ENCODE assay signal across 1 cellular context in the genomic region with DNA sequence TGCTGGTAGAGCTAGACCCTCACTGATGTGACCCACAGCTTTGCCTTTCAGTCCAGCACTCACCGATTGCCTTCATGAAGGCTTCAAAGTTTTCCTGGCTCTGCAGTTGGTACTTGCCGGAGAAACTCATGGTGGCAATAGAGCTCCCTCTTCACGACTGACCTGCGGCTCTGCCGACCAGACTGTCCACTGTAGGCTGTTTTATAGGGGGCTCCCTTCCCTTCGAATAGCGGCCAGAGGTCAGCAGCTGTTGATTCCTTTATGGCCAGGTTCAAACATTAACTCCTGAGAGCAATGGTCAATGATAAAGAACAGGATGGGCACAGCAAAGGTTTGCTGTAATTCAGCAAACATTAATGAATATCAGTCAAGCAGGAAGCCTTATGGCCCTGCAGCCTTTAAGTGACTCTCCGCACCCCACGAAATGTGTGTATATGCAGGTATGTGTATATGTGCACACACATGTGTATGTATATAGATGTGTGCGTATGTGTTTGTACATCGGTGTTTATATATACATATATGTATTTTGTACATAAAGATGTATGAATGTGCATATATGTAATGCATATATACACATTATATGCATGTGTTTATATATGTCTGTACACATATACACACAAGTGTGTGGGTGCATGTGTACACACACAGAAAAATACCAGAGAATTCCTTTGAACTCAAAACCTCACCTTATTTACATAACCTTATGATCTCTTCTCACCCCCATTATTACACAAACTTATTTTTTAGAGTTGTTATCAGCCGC.
TF ChIP-seq lines count a peak whose summit lies in the region.

Gene FABP1 (minus strand): TSS at position 175 of the 766 bp plus-strand sequence. CDS start 45 bp downstream, at position 130.

TF ChIP-seq in HepG2, 621 proteins besides CTCF, POLR2A, EP300 and RAD21 (continued from another document and continues in another):
- TF ChIP-seq, protein P1, sequence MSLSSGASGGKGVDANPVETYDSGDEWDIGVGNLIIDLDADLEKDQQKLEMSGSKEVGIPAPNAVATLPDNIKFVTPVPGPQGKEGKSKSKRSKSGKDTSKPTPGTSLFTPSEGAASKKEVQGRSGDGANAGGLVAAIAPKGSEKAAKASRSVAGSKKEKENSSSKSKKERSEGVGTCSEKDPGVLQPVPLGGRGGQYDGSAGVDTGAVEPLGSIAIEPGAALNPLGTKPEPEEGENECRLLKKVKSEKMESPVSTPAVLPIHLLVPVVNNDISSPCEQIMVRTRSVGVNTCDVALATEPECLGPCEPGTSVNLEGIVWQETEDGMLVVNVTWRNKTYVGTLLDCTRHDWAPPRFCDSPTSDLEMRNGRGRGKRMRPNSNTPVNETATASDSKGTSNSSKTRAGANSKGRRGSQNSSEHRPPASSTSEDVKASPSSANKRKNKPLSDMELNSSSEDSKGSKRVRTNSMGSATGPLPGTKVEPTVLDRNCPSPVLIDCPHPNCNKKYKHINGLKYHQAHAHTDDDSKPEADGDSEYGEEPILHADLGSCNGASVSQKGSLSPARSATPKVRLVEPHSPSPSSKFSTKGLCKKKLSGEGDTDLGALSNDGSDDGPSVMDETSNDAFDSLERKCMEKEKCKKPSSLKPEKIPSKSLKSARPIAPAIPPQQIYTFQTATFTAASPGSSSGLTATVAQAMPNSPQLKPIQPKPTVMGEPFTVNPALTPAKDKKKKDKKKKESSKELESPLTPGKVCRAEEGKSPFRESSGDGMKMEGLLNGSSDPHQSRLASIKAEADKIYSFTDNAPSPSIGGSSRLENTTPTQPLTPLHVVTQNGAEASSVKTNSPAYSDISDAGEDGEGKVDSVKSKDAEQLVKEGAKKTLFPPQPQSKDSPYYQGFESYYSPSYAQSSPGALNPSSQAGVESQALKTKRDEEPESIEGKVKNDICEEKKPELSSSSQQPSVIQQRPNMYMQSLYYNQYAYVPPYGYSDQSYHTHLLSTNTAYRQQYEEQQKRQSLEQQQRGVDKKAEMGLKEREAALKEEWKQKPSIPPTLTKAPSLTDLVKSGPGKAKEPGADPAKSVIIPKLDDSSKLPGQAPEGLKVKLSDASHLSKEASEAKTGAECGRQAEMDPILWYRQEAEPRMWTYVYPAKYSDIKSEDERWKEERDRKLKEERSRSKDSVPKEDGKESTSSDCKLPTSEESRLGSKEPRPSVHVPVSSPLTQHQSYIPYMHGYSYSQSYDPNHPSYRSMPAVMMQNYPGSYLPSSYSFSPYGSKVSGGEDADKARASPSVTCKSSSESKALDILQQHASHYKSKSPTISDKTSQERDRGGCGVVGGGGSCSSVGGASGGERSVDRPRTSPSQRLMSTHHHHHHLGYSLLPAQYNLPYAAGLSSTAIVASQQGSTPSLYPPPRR (CRISPR knock-in tag; IDR thresholded peaks at IDR 0.05; ENCODE audit: borderline replicate concordance) = peak; percentile 84
- TF ChIP-seq CHCHD3 (CRISPR knock-in tag; IDR thresholded peaks at IDR 0.05) (peak; percentile 80; the same call in 1 of the 2 replicates), ZNF280B (CRISPR knock-in tag; IDR thresholded peaks at IDR 0.05; ENCODE audit: borderline replicate concordance) (no peak; the same call in 1 of the 2 replicates), SNAPC4 (CRISPR knock-in tag; IDR thresholded peaks at IDR 0.05) (peak; percentile 89; the same call in 1 of the 2 replicates), ELK4 (CRISPR knock-in tag; IDR thresholded peaks at IDR 0.05; ENCODE audit: borderline replicate concordance) (no peak), ZFP62 (CRISPR knock-in tag; IDR thresholded peaks at IDR 0.05) (no peak), GPBP1L1 (CRISPR knock-in tag; IDR thresholded peaks at IDR 0.05) (no peak), ZNF766 (CRISPR knock-in tag; IDR thresholded peaks at IDR 0.05; ENCODE audit: borderline replicate concordance) (0 out of 2 replicates have a peak, but pooled peaks have one; percentile 21), ZNF850 (CRISPR knock-in tag; conservative IDR thresholded peaks at IDR 0.05) (peak; percentile 74; the same call in 1 of the 2 replicates), ATF4 (CRISPR knock-in tag; IDR thresholded peaks at IDR 0.05) (peak; percentile 8 to 77; a peak in 2 of 4 replicates), ZC3H13 (CRISPR knock-in tag; IDR thresholded peaks at IDR 0.05) (peak; percentile 94), ZFX (CRISPR knock-in tag; IDR thresholded peaks at IDR 0.05; ENCODE audit: low read depth) (peak; percentile 49; the same call in 1 of the 2 replicates), MIER3 (CRISPR knock-in tag; IDR thresholded peaks at IDR 0.05; ENCODE audit: borderline replicate concordance) (peak; percentile 84; the same call in 1 of the 2 replicates), NFE2 (CRISPR knock-in tag; IDR thresholded peaks at IDR 0.05) (no peak), ZNF121 (CRISPR knock-in tag; IDR thresholded peaks at IDR 0.05) (peak; percentile 57; the same call in 1 of the 2 replicates), ZNF569 (CRISPR knock-in tag; IDR thresholded peaks at IDR 0.05; ENCODE audit: borderline replicate concordance) (peak; percentile 40; the same call in 1 of the 2 replicates), DR1 (CRISPR knock-in tag; IDR thresholded peaks at IDR 0.05) (peak; percentile 98), ZNF431 (CRISPR knock-in tag; IDR thresholded peaks at IDR 0.05; ENCODE audit: borderline replicate concordance, low read depth) (peak; percentile 13; the same call in 1 of the 2 replicates), MAFK (conservative IDR thresholded peaks at IDR 0.05 in 1 of 2, IDR thresholded peaks at IDR 0.05 in 1 of 2; ENCODE audit: low read length in 2 of 2) (no peak), NBN (conservative IDR thresholded peaks at IDR 0.05) (no peak), SIX4 (CRISPR knock-in tag; IDR thresholded peaks at IDR 0.05) (peak; percentile 39), ATAD3A (CRISPR knock-in tag; IDR thresholded peaks at IDR 0.05) (no peak), ZNF768 (CRISPR knock-in tag; IDR thresholded peaks at IDR 0.05) (peak; percentile 48; the same call in 1 of the 2 replicates), HDAC1 (CRISPR knock-in tag; IDR thresholded peaks at IDR 0.05) (peak; percentile 97), KLF13 (CRISPR knock-in tag; IDR thresholded peaks at IDR 0.05) (0 out of 2 replicates have a peak, but pooled peaks have one; percentile 71), ZNF547 (CRISPR knock-in tag; IDR thresholded peaks at IDR 0.05) (peak; percentile 74; the same call in 1 of the 2 replicates), ZNF670 (CRISPR knock-in tag; IDR thresholded peaks at IDR 0.05; ENCODE audit: borderline replicate concordance) (peak; percentile 98), ZNF331 (CRISPR knock-in tag; IDR thresholded peaks at IDR 0.05) (peak; percentile 96), ETV5 (CRISPR knock-in tag; IDR thresholded peaks at IDR 0.05; ENCODE audit: borderline replicate concordance) (peak; percentile 78; the same call in 1 of the 2 replicates)
- TF ChIP-seq, protein P2, sequence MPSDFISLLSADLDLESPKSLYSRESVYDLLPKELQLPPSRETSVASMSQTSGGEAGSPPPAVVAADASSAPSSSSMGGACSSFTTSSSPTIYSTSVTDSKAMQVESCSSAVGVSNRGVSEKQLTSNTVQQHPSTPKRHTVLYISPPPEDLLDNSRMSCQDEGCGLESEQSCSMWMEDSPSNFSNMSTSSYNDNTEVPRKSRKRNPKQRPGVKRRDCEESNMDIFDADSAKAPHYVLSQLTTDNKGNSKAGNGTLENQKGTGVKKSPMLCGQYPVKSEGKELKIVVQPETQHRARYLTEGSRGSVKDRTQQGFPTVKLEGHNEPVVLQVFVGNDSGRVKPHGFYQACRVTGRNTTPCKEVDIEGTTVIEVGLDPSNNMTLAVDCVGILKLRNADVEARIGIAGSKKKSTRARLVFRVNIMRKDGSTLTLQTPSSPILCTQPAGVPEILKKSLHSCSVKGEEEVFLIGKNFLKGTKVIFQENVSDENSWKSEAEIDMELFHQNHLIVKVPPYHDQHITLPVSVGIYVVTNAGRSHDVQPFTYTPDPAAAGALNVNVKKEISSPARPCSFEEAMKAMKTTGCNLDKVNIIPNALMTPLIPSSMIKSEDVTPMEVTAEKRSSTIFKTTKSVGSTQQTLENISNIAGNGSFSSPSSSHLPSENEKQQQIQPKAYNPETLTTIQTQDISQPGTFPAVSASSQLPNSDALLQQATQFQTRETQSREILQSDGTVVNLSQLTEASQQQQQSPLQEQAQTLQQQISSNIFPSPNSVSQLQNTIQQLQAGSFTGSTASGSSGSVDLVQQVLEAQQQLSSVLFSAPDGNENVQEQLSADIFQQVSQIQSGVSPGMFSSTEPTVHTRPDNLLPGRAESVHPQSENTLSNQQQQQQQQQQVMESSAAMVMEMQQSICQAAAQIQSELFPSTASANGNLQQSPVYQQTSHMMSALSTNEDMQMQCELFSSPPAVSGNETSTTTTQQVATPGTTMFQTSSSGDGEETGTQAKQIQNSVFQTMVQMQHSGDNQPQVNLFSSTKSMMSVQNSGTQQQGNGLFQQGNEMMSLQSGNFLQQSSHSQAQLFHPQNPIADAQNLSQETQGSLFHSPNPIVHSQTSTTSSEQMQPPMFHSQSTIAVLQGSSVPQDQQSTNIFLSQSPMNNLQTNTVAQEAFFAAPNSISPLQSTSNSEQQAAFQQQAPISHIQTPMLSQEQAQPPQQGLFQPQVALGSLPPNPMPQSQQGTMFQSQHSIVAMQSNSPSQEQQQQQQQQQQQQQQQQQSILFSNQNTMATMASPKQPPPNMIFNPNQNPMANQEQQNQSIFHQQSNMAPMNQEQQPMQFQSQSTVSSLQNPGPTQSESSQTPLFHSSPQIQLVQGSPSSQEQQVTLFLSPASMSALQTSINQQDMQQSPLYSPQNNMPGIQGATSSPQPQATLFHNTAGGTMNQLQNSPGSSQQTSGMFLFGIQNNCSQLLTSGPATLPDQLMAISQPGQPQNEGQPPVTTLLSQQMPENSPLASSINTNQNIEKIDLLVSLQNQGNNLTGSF (CRISPR knock-in tag; IDR thresholded peaks at IDR 0.05) = peak; percentile 79; the same call in 1 of the 2 replicates
- TF ChIP-seq, protein P3, sequence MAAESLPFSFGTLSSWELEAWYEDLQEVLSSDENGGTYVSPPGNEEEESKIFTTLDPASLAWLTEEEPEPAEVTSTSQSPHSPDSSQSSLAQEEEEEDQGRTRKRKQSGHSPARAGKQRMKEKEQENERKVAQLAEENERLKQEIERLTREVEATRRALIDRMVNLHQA (CRISPR knock-in tag; IDR thresholded peaks at IDR 0.05) = 0 out of 2 replicates have a peak, but pooled peaks have one; percentile 58
